In genomic region chr17:78737332-78737731, GRCh38 we compare ENCODE assay signal across 1 cellular context.
A peak's percentile ranks its signal among the peaks of the same experiment; 100 is the strongest.
TF ChIP-seq lines count a peak whose summit lies in the region.

No MANE protein-coding gene starts in this region.

TF ChIP-seq in HEK293, 187 proteins besides CTCF, POLR2A, EP300 and RAD21 (continued from another document and continues in another):
- TF ChIP-seq ZNF26 (tag by site-specific recombination; IDR thresholded peaks at IDR 0.05), result no peak
- TF ChIP-seq ZNF510 (tag by site-specific recombination; IDR thresholded peaks at IDR 0.05; ENCODE audit: insufficient replicate concordance), result no peak
- peak; percentile 97 for TF ChIP-seq ZBTB21 (tag by site-specific recombination; IDR thresholded peaks at IDR 0.05)
- TF ChIP-seq ZNF157 (tag by site-specific recombination; IDR thresholded peaks at IDR 0.05), result no peak
- no peak for TF ChIP-seq ZNF211 (tag by site-specific recombination; IDR thresholded peaks at IDR 0.05; ENCODE audit: low read depth)
- TF ChIP-seq ZNF473 (tag by site-specific recombination; IDR thresholded peaks at IDR 0.05), result no peak
- no peak for TF ChIP-seq ZIC2 (tag by site-specific recombination; IDR thresholded peaks at IDR 0.05)
- peak; percentile 91 for TF ChIP-seq ZNF639 (tag by site-specific recombination; IDR thresholded peaks at IDR 0.05)
- peak; percentile 97 for TF ChIP-seq ZEB2 (tag by site-specific recombination; IDR thresholded peaks at IDR 0.05)
- peak; percentile 81 for TF ChIP-seq INSM2 (tag by site-specific recombination; IDR thresholded peaks at IDR 0.05)
- TF ChIP-seq ZNF513 (tag by site-specific recombination; IDR thresholded peaks at IDR 0.05), result no peak
- TF ChIP-seq ZBTB26 (tag by site-specific recombination; optimal IDR thresholded peaks at IDR 0.05), result no peak
- no peak for TF ChIP-seq ZNF560 (tag by site-specific recombination; IDR thresholded peaks at IDR 0.05; ENCODE audit: borderline replicate concordance)
- peak; percentile 99 for TF ChIP-seq ZNF362 (tag by site-specific recombination; IDR thresholded peaks at IDR 0.05)
- peak; percentile 42 for TF ChIP-seq ZSCAN4 (tag by site-specific recombination; IDR thresholded peaks at IDR 0.05)
- TF ChIP-seq ZBTB10 (tag by site-specific recombination; IDR thresholded peaks at IDR 0.05), result no peak
- TF ChIP-seq TRIM28 (IDR thresholded peaks at IDR 0.05; ENCODE audit: borderline replicate concordance, low read length), result no peak
- no peak for TF ChIP-seq SCRT1 (tag by site-specific recombination; IDR thresholded peaks at IDR 0.05; ENCODE audit: borderline replicate concordance)
- TF ChIP-seq REST (tag by site-specific recombination; IDR thresholded peaks at IDR 0.05), result no peak
- peak; percentile 85; the same call in 1 of the 2 replicates for TF ChIP-seq ZNF24 (tag by site-specific recombination; IDR thresholded peaks at IDR 0.05)
- no peak for TF ChIP-seq SCRT2 (tag by site-specific recombination; IDR thresholded peaks at IDR 0.05)
- no peak; the same call in none of the 2 replicates for TF ChIP-seq ZNF394 (tag by site-specific recombination; IDR thresholded peaks at IDR 0.05; ENCODE audit: borderline replicate concordance)
- no peak for TF ChIP-seq ZNF747 (tag by site-specific recombination; IDR thresholded peaks at IDR 0.05)
- TF ChIP-seq TCF7L2 (IDR thresholded peaks at IDR 0.05; ENCODE audit: borderline replicate concordance, low read depth, low read length), result no peak
- no peak for TF ChIP-seq ZNF426 (tag by site-specific recombination; IDR thresholded peaks at IDR 0.05)
- TF ChIP-seq ZNF221 (tag by site-specific recombination; IDR thresholded peaks at IDR 0.05; ENCODE audit: borderline replicate concordance), result no peak
- TF ChIP-seq ZFP69B (tag by site-specific recombination; IDR thresholded peaks at IDR 0.05), result peak; percentile 94
- no peak for TF ChIP-seq ZNF501 (tag by site-specific recombination; IDR thresholded peaks at IDR 0.05)
- TF ChIP-seq ZFP41 (tag by site-specific recombination; IDR thresholded peaks at IDR 0.05; ENCODE audit: borderline replicate concordance), result no peak
- no peak for TF ChIP-seq GLIS2 (tag by site-specific recombination; IDR thresholded peaks at IDR 0.05)
- no peak for TF ChIP-seq ZNF658 (tag by site-specific recombination; IDR thresholded peaks at IDR 0.05)
- TF ChIP-seq ZNF707 (tag by site-specific recombination; IDR thresholded peaks at IDR 0.05), result no peak
- TF ChIP-seq PRDM6 (tag by site-specific recombination; IDR thresholded peaks at IDR 0.05), result peak; percentile 69
- TF ChIP-seq ZNF792 (tag by site-specific recombination; IDR thresholded peaks at IDR 0.05), result no peak
- no peak for TF ChIP-seq ZNF837 (tag by site-specific recombination; IDR thresholded peaks at IDR 0.05)
- no peak for TF ChIP-seq ZNF223 (tag by site-specific recombination; IDR thresholded peaks at IDR 0.05)
- TF ChIP-seq ZNF214 (tag by site-specific recombination; IDR thresholded peaks at IDR 0.05; ENCODE audit: borderline replicate concordance), result no peak; the same call in 1 of the 2 replicates
- no peak for TF ChIP-seq ZNF350 (tag by site-specific recombination; IDR thresholded peaks at IDR 0.05)
- TF ChIP-seq ZNF529 (tag by site-specific recombination; IDR thresholded peaks at IDR 0.05; ENCODE audit: insufficient replicate concordance), result no peak
- no peak; the same call in 1 of the 2 replicates for TF ChIP-seq ZNF37A (tag by site-specific recombination; IDR thresholded peaks at IDR 0.05)
- TF ChIP-seq HOXC10 (CRISPR knock-in tag; IDR thresholded peaks at IDR 0.05), result no peak
- no peak for TF ChIP-seq ZNF596 (tag by site-specific recombination; IDR thresholded peaks at IDR 0.05)
- TF ChIP-seq ZNF2 (tag by site-specific recombination; IDR thresholded peaks at IDR 0.05), result no peak
- TF ChIP-seq ZNF621 (tag by site-specific recombination; IDR thresholded peaks at IDR 0.05), result no peak
- peak; percentile 27; the same call in 1 of the 2 replicates for TF ChIP-seq GLIS1 (tag by site-specific recombination; IDR thresholded peaks at IDR 0.05)
- peak; percentile 36; the same call in 1 of the 2 replicates for TF ChIP-seq KLF16 (tag by site-specific recombination; IDR thresholded peaks at IDR 0.05)
- TF ChIP-seq ZNF391 (tag by site-specific recombination; IDR thresholded peaks at IDR 0.05; ENCODE audit: borderline replicate concordance, low read depth), result peak; percentile 56; the same call in 1 of the 2 replicates
- TF ChIP-seq ZNF626 (tag by site-specific recombination; IDR thresholded peaks at IDR 0.05), result no peak
